In the genomic region with DNA sequence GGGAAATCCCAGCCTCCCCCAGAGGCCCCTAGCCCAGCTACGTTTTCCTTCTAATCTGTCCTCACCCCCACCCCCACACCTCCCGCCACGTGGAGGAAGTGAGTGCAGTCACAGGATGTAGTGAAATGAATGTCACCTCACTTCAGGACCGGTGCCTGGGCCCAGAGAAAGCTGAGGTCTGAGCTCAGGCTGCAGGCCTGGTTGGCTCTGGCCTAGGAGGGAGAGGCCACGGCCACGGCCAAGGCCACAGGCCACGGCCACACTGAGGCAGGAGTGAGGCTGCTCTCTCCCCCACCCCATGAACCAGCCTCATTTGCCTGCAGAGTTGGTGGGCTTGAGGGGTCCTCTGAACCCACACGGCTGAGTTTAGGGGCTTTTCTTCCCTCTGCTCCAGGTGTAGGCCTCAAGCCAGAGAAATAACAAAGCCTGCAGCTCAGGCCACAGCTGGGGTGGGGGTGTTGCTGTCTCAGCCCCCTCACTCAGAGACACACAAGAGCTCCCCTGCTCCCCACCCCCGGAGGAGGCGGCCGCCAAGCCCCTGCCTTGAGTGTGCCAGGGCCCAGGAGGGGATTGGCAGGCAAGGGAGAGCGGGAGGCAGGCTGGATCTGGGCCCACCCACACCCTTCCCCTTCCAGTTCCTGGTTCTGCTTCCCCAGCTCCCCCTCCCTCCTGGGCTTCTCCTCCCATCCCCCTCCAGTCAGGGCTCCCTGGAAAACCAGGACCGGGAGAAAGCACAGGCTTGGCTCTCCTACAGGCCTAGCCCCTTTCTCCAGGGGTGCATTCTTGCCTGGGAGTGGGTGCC, we compare ENCODE assay signal across 8 cellular contexts. TPM values are rescaled to one million over a fixed set of nuclear protein-coding genes. Genes with fewer than 3 reads are reported as not detected.
DNase-seq lines count a peak whose midpoint lies in the region; ATAC-seq and TF ChIP-seq lines count a peak whose summit lies in the region.

No MANE protein-coding gene starts in this region.

- peak overlapping the region; percentile 94 for H3K27ac ChIP-seq in cardiac muscle cell
- peak overlapping the region; percentile 73 to 89 (median 80) for H3K27ac ChIP-seq in gastrocnemius medialis
- no peak overlapping the region for H3K27ac ChIP-seq in GM23248

- H3K4me3 Mint-ChIP-seq in activated T-cell treated with anti-CD3 and anti-CD28 coated beads, Interleukin-2, amount 50 U/mL, for 24 hours = peak overlapping the region; percentile 89

- no peaks in the 10 kb centered on the region for H3K9me2 ChIP-seq in GM23248 (ENCODE audit: insufficient read depth)

- intact Hi-C loops in gastrocnemius medialis (cut with DNase I; ENCODE audit: low total_unique reads) = no loop called here

- WGBS in GM23248 (ENCODE audit: low coverage in 1 of 2, low lambda C conversion rate in 2 of 2, missing lambda C conversion rate in 2 of 2), 2 experiments = 68 to 73% methylated on average over 12 to 13 of the region's 13 CpGs

- DNase-seq in NCI-H446 treated with DMSO at 0.1 percent for 48 hours (lab: John Stamatoyannopoulos, UW) (peak; percentile 79), cardiac muscle cell (ENCODE audit: low read depth in 1 of 2, low spot score in 1 of 2) (peak; percentile 74 to 84), gastrocnemius medialis (peak in 1 of 2 donors; percentile 49), ureter (ENCODE audit: low spot score) (no peak), GM23248 (no peak)
- DNase-seq in activated T-cell treated with anti-CD3 and anti-CD28 coated beads, Interleukin-2, amount 50 U/mL, for 24 hours = peak; percentile 93

- ATAC-seq in HG02759 (IDR thresholded peaks at IDR 0.05; ENCODE audit: unreplicated experiment) (peak; percentile 82), gastrocnemius medialis (no peak)

- in situ Hi-C loops in gastrocnemius medialis (cut with MboI; ENCODE audit: low sequenced_read_pairs in 4 of 4) = no loop called here
- in situ Hi-C loops in GM23248 (cut with MboI) = no loop called here

- H3F3A ChIP-seq in GM23248 (ENCODE audit: insufficient read depth) = no peaks in the 10 kb centered on the region

- peak overlapping the region; percentile 98 for H3K27ac Mint-ChIP-seq in activated T-cell treated with anti-CD3 and anti-CD28 coated beads, Interleukin-2, amount 50 U/mL, for 24 hours

- H3K4me3 ChIP-seq in cardiac muscle cell (no peak overlapping the region), gastrocnemius medialis (peak overlapping the region in 1 of 4 donors; percentile 19), GM23248 (no peak overlapping the region)

- no peak overlapping the region for H3K9ac ChIP-seq in GM23248

- H3K36me3 Mint-ChIP-seq in activated T-cell treated with anti-CD3 and anti-CD28 coated beads, Interleukin-2, amount 50 U/mL, for 24 hours (ENCODE audit: low read depth) = peaks cover 56% of the 10 kb centered on the region

- peak; percentile 39 for TF ChIP-seq POLR2A in GM15510 (IDR thresholded peaks at IDR 0.05; ENCODE audit: borderline replicate concordance, extremely low read depth, insufficient read length)
- no peak for TF ChIP-seq POLR2A in gastrocnemius medialis (IDR thresholded peaks at IDR 0.05)

- H3K4me1 ChIP-seq in cardiac muscle cell (ENCODE audit: low read depth) (peaks cover 24% of the 10 kb centered on the region), gastrocnemius medialis (peaks cover 63 to 68% of the 10 kb centered on the region in 2 donors), GM23248 (ENCODE audit: insufficient read depth) (no peaks in the 10 kb centered on the region)

- H3K36me3 ChIP-seq in cardiac muscle cell (no peaks in the 10 kb centered on the region), gastrocnemius medialis (no peaks in the 10 kb centered on the region), GM23248 (ENCODE audit: low read depth) (no peaks in the 10 kb centered on the region)

- H3K9me3 ChIP-seq in cardiac muscle cell (ENCODE audit: low read depth) (no peaks in the 10 kb centered on the region), gastrocnemius medialis (no peaks in the 10 kb centered on the region), GM23248 (ENCODE audit: low read depth) (no peaks in the 10 kb centered on the region)

- H3K79me2 ChIP-seq in GM23248 (ENCODE audit: insufficient read depth) = no peaks in the 10 kb centered on the region

- H3K4me1 Mint-ChIP-seq in activated T-cell treated with anti-CD3 and anti-CD28 coated beads, Interleukin-2, amount 50 U/mL, for 24 hours (ENCODE audit: low read depth) = peaks cover 79% of the 10 kb centered on the region

- H3K4me2 ChIP-seq in GM23248 (ENCODE audit: unreplicated experiment) = no peak overlapping the region

- no peaks in the 10 kb centered on the region for H3K27me3 Mint-ChIP-seq in activated T-cell treated with anti-CD3 and anti-CD28 coated beads, Interleukin-2, amount 50 U/mL, for 24 hours

- H3K27me3 ChIP-seq in cardiac muscle cell (no peaks in the 10 kb centered on the region), gastrocnemius medialis (no peaks in the 10 kb centered on the region), GM23248 (replicated peaks; ENCODE audit: insufficient read depth) (no peaks in the 10 kb centered on the region)

- no peak for TF ChIP-seq CTCF in cardiac muscle cell (IDR thresholded peaks at IDR 0.05; ENCODE audit: low read depth, low read length)
- TF ChIP-seq CTCF in gastrocnemius medialis (IDR thresholded peaks at IDR 0.05 in 4 of 5, conservative IDR thresholded peaks at IDR 0.05 in 1 of 5) = no peak

- H3K9me3 Mint-ChIP-seq in activated T-cell treated with anti-CD3 and anti-CD28 coated beads, Interleukin-2, amount 50 U/mL, for 24 hours = no peaks in the 10 kb centered on the region

- no peaks in the 10 kb centered on the region for H4K20me1 ChIP-seq in GM23248 (ENCODE audit: insufficient read depth)

- H2AFZ ChIP-seq in GM23248 = no peak overlapping the region

RNA-seq across cellular contexts. Expression of a gene that starts 27.0 kb away (rescaled TPM):
- total RNA-seq in cardiac muscle cell (90.6 and 116 TPM in 2 replicates), gastrocnemius medialis (10 to 100 TPM in 1 of 4 donors, 1 to 10 TPM in 3; 5.9 to 14.1 (median 8.0) TPM), ureter (40.1 TPM)
- polyA plus RNA-seq in cardiac muscle cell (52.9 and 65.4 TPM in 2 replicates), GM23248 (2016; fragmentation: Nextera tagmentation; extraction: Ambion mirVana) (2.5 TPM in 2 replicates)
- total RNA-seq in GM23248 (2014; rRNA removed; shearing (Covaris generic)) = 7.1 and 18.4 TPM in 2 replicates

Comparison
In these comparisons a context has a peak if more than half of its experiments do, and no peak if none do; other contexts are left out.
1. DNase-seq: peak in NCI-H446 treated with DMSO at 0.1 percent for 48 hours (single experiment), activated T-cell treated with anti-CD3 and anti-CD28 coated beads, Interleukin-2, amount 50 U/mL, for 24 hours (single experiment) and cardiac muscle cell (2 of 2); none in ureter (single experiment) and GM23248 (single experiment).